ENCODE assay signal across 2 cellular contexts in the genomic region with DNA sequence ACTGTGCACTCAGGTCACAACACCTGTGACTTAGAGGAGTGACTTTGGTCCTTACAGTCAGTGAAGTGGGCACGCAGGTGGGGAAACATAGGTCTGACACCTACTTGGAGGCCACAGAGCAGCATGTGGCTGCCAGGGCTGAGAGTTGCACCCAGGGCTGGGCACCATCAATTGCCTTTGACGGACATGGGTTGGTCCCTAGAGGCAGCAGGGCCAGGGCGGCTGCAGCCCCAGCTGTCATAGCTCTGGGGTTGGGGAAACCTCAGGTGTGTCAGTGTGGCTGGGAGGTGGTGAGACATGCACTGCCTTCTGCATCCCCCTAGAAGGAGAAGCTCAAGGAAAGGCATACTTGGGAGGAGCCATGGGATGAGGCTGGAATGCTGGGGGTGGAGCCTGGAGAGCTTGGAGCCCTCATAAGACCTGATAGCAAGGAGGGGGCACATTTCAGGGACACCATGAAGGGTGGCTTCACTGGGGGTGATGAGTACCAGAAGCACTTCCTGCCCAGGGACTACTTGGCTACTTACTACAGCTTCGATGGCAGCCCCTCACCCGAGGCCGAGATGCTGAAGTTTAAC.
TF ChIP-seq lines count a peak whose summit lies in the region.

A gene (plus strand): TSS at position 440 of the 578 bp plus-strand sequence. CDS start 16 bp downstream, at position 456.

TF ChIP-seq in H1, 55 proteins besides CTCF, POLR2A, EP300 and RAD21:
- no peak for TF ChIP-seq POLR2AphosphoS5 (IDR thresholded peaks at IDR 0.05; ENCODE audit: low read depth, low read length)
- TF ChIP-seq MAFK (IDR thresholded peaks at IDR 0.05; ENCODE audit: low read depth, low read length), result no peak
- TF ChIP-seq TEAD4 (IDR thresholded peaks at IDR 0.05; ENCODE audit: low read depth, low read length), result 0 out of 2 replicates have a peak, but pooled peaks have one; percentile 12

TF ChIP-seq in liver, 16 proteins besides CTCF, POLR2A, EP300 and RAD21:
- TF ChIP-seq, protein P1, sequence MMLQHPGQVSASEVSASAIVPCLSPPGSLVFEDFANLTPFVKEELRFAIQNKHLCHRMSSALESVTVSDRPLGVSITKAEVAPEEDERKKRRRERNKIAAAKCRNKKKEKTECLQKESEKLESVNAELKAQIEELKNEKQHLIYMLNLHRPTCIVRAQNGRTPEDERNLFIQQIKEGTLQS (IDR thresholded peaks at IDR 0.05), result no peak
- TF ChIP-seq NR2F2 (IDR thresholded peaks at IDR 0.05), result no peak
- no peak for TF ChIP-seq GABPA (IDR thresholded peaks at IDR 0.05 in 1 of 2, conservative IDR thresholded peaks at IDR 0.05 in 1 of 2)
- TF ChIP-seq JUND (IDR thresholded peaks at IDR 0.05), result no peak
- TF ChIP-seq TAF1 (conservative IDR thresholded peaks at IDR 0.05), result no peak
- TF ChIP-seq, protein P2, sequence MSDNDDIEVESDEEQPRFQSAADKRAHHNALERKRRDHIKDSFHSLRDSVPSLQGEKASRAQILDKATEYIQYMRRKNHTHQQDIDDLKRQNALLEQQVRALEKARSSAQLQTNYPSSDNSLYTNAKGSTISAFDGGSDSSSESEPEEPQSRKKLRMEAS (IDR thresholded peaks at IDR 0.05), result no peak
